ENCODE assay signal across 1 cellular context in the genomic region with DNA sequence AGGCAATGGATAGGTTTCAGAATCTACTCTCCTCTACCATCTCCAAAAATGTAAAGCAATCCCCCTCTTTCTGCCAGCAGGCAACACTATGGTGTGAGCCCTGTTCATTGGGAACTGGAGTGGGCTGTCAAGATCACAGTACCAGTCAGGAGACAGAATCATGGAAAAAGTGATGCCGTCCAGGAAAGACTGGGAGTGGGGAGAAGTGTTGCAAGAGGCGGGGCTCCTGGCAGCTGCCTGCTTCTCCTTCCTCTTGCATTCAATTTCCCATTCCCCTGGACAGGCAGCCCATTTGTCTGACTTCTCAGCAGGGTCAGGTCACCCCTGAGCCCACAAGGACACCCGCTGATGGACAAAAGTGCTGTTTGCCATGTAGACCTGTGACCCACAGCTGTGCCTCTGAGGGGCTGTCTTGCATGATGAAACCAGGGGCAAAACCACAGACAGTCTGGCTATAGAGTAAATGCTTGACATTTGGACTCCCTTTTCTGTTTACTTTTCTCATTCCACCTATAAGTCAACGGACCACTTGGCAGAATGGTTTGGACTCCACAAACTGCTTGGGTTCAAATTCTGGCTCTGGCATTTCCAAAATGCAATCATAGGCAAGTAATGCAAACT.
TF ChIP-seq lines count a peak whose summit lies in the region.

No MANE protein-coding gene starts in this region.

TF ChIP-seq in HepG2, 621 proteins besides CTCF, POLR2A, EP300 and RAD21 (continued from another document):
- no peak for TF ChIP-seq MBD4 (IDR thresholded peaks at IDR 0.05; ENCODE audit: borderline replicate concordance, low read length)
- TF ChIP-seq, protein P1, sequence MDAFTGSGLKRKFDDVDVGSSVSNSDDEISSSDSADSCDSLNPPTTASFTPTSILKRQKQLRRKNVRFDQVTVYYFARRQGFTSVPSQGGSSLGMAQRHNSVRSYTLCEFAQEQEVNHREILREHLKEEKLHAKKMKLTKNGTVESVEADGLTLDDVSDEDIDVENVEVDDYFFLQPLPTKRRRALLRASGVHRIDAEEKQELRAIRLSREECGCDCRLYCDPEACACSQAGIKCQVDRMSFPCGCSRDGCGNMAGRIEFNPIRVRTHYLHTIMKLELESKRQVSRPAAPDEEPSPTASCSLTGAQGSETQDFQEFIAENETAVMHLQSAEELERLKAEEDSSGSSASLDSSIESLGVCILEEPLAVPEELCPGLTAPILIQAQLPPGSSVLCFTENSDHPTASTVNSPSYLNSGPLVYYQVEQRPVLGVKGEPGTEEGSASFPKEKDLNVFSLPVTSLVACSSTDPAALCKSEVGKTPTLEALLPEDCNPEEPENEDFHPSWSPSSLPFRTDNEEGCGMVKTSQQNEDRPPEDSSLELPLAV (CRISPR knock-in tag; conservative IDR thresholded peaks at IDR 0.05; ENCODE audit: low read depth) = no peak
- no peak for TF ChIP-seq RBFOX2 (IDR thresholded peaks at IDR 0.05; ENCODE audit: low read depth, low read length)
- no peak for TF ChIP-seq CEBPB (IDR thresholded peaks at IDR 0.05; ENCODE audit: borderline replicate concordance, low read depth, low read length)
- TF ChIP-seq, protein P2, sequence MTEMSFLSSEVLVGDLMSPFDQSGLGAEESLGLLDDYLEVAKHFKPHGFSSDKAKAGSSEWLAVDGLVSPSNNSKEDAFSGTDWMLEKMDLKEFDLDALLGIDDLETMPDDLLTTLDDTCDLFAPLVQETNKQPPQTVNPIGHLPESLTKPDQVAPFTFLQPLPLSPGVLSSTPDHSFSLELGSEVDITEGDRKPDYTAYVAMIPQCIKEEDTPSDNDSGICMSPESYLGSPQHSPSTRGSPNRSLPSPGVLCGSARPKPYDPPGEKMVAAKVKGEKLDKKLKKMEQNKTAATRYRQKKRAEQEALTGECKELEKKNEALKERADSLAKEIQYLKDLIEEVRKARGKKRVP (CRISPR knock-in tag; IDR thresholded peaks at IDR 0.05) = peak in 1 of 2 experiments; percentile 89; a peak in 2 of 4 replicates
- TF ChIP-seq DNMT1 (CRISPR knock-in tag; IDR thresholded peaks at IDR 0.05) = no peak
- TF ChIP-seq ELF3 (CRISPR knock-in tag; IDR thresholded peaks at IDR 0.05) = no peak
- TF ChIP-seq, protein P3, sequence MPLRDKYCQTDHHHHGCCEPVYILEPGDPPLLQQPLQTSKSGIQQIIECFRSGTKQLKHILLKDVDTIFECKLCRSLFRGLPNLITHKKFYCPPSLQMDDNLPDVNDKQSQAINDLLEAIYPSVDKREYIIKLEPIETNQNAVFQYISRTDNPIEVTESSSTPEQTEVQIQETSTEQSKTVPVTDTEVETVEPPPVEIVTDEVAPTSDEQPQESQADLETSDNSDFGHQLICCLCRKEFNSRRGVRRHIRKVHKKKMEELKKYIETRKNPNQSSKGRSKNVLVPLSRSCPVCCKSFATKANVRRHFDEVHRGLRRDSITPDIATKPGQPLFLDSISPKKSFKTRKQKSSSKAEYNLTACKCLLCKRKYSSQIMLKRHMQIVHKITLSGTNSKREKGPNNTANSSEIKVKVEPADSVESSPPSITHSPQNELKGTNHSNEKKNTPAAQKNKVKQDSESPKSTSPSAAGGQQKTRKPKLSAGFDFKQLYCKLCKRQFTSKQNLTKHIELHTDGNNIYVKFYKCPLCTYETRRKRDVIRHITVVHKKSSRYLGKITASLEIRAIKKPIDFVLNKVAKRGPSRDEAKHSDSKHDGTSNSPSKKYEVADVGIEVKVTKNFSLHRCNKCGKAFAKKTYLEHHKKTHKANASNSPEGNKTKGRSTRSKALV (CRISPR knock-in tag; IDR thresholded peaks at IDR 0.05) = no peak
- TF ChIP-seq YEATS4 (CRISPR knock-in tag; IDR thresholded peaks at IDR 0.05; ENCODE audit: borderline replicate concordance) = no peak
- no peak for TF ChIP-seq ZNF296 (CRISPR knock-in tag; conservative IDR thresholded peaks at IDR 0.05)
- TF ChIP-seq, protein P4, sequence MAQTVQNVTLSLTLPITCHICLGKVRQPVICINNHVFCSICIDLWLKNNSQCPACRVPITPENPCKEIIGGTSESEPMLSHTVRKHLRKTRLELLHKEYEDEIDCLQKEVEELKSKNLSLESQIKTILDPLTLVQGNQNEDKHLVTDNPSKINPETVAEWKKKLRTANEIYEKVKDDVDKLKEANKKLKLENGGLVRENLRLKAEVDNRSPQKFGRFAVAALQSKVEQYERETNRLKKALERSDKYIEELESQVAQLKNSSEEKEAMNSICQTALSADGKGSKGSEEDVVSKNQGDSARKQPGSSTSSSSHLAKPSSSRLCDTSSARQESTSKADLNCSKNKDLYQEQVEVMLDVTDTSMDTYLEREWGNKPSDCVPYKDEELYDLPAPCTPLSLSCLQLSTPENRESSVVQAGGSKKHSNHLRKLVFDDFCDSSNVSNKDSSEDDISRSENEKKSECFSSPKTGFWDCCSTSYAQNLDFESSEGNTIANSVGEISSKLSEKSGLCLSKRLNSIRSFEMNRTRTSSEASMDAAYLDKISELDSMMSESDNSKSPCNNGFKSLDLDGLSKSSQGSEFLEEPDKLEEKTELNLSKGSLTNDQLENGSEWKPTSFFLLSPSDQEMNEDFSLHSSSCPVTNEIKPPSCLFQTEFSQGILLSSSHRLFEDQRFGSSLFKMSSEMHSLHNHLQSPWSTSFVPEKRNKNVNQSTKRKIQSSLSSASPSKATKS (CRISPR knock-in tag; IDR thresholded peaks at IDR 0.05) = no peak
- no peak for TF ChIP-seq ZEB1 (IDR thresholded peaks at IDR 0.05; ENCODE audit: insufficient replicate concordance, low read depth)
- TF ChIP-seq BRCA1 (CRISPR knock-in tag; IDR thresholded peaks at IDR 0.05) = no peak
- TF ChIP-seq CEBPG (CRISPR knock-in tag; IDR thresholded peaks at IDR 0.05) = 0 out of 2 replicates have a peak, but pooled peaks have one; percentile 19
- TF ChIP-seq, protein P5, sequence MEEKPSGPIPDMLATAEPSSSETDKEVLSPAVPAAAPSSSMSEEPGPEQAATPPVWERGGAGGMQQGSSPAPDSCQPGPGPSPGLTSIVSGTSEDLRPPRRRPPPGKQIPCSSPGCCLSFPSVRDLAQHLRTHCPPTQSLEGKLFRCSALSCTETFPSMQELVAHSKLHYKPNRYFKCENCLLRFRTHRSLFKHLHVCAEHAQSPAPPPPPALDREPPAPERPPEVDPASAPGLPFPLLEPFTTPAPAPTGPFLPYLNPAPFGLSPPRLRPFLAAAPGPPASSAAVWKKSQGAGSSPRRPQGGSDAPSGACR (CRISPR knock-in tag; IDR thresholded peaks at IDR 0.05) = no peak
- TF ChIP-seq HNRNPLL (IDR thresholded peaks at IDR 0.05; ENCODE audit: low read depth, low read length, poor library complexity, severe bottlenecking) = no peak
- TF ChIP-seq, protein P6, sequence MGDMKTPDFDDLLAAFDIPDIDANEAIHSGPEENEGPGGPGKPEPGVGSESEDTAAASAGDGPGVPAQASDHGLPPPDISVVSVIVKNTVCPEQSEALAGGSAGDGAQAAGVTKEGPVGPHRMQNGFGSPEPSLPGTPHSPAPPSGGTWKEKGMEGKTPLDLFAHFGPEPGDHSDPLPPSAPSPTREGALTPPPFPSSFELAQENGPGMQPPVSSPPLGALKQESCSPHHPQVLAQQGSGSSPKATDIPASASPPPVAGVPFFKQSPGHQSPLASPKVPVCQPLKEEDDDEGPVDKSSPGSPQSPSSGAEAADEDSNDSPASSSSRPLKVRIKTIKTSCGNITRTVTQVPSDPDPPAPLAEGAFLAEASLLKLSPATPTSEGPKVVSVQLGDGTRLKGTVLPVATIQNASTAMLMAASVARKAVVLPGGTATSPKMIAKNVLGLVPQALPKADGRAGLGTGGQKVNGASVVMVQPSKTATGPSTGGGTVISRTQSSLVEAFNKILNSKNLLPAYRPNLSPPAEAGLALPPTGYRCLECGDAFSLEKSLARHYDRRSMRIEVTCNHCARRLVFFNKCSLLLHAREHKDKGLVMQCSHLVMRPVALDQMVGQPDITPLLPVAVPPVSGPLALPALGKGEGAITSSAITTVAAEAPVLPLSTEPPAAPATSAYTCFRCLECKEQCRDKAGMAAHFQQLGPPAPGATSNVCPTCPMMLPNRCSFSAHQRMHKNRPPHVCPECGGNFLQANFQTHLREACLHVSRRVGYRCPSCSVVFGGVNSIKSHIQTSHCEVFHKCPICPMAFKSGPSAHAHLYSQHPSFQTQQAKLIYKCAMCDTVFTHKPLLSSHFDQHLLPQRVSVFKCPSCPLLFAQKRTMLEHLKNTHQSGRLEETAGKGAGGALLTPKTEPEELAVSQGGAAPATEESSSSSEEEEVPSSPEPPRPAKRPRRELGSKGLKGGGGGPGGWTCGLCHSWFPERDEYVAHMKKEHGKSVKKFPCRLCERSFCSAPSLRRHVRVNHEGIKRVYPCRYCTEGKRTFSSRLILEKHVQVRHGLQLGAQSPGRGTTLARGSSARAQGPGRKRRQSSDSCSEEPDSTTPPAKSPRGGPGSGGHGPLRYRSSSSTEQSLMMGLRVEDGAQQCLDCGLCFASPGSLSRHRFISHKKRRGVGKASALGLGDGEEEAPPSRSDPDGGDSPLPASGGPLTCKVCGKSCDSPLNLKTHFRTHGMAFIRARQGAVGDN (CRISPR knock-in tag; IDR thresholded peaks at IDR 0.05) = no peak
- TF ChIP-seq SMAD1 (CRISPR knock-in tag; IDR thresholded peaks at IDR 0.05; ENCODE audit: borderline replicate concordance, low read depth) = no peak
- TF ChIP-seq ZNF431 (CRISPR knock-in tag; IDR thresholded peaks at IDR 0.05; ENCODE audit: borderline replicate concordance, low read depth) = no peak
- no peak for TF ChIP-seq SOX6 (IDR thresholded peaks at IDR 0.05)
- peak; percentile 16; the same call in 1 of the 2 replicates for TF ChIP-seq SOX6 (CRISPR knock-in tag; IDR thresholded peaks at IDR 0.05)
- TF ChIP-seq HMG20B (CRISPR knock-in tag; conservative IDR thresholded peaks at IDR 0.05) = no peak
- TF ChIP-seq, protein P7, sequence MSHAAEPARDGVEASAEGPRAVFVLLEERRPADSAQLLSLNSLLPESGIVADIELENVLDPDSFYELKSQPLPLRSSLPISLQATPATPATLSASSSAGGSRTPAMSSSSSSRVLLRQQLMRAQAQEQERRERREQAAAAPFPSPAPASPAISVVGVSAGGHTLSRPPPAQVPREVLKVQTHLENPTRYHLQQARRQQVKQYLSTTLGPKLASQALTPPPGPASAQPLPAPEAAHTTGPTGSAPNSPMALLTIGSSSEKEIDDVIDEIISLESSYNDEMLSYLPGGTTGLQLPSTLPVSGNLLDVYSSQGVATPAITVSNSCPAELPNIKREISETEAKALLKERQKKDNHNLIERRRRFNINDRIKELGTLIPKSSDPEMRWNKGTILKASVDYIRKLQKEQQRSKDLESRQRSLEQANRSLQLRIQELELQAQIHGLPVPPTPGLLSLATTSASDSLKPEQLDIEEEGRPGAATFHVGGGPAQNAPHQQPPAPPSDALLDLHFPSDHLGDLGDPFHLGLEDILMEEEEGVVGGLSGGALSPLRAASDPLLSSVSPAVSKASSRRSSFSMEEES (CRISPR knock-in tag; IDR thresholded peaks at IDR 0.05) = no peak
